In genomic region chr4:113502476-113502875, GRCh38 we compare ENCODE assay signal across 20 cellular contexts.
A peak's percentile ranks its signal among the peaks of the same experiment; 100 is the strongest.
DNase-seq lines count a peak whose midpoint lies in the region; ATAC-seq and TF ChIP-seq lines count a peak whose summit lies in the region.
"Had no signal": no experiment of that assay in that cellular context is flagged by ENCODE, and none has a peak within 500 bp of the region (broad histone marks: within the 10 kb centered on the region; RNA-seq: fewer than 3 reads in every experiment).

No MANE protein-coding gene starts in this region.

- 97 to 98% methylated on average over 1 of the region's 1 CpG for WGBS in body of pancreas, 2 donors
- 49 to 70% methylated on average over 1 of the region's 1 CpG for WGBS in tibial nerve, 2 donors

- H3K27me3 ChIP-seq in left ventricle myocardium inferior (ENCODE audit: low read depth) (no peaks in the 10 kb centered on the region), body of pancreas (no peaks in the 10 kb centered on the region), tibial nerve (no peaks in the 10 kb centered on the region)
- H3K27me3 ChIP-seq: ovary, vagina had no signal

- H3K4me3 ChIP-seq in left ventricle myocardium inferior (no peak overlapping the region), fibroblast of villous mesenchyme (ENCODE audit: low read depth, low read length) (no peak overlapping the region), body of pancreas (no peak overlapping the region), tibial nerve (no peak overlapping the region)
- H3K4me3 ChIP-seq: ovary, vagina had no signal

- TF ChIP-seq POLR2A in body of pancreas (IDR thresholded peaks at IDR 0.05) (no peak), tibial nerve (IDR thresholded peaks at IDR 0.05) (no peak)

- H3K36me3 ChIP-seq in left ventricle myocardium inferior, result peaks cover 17% of the 10 kb centered on the region
- no peaks in the 10 kb centered on the region for H3K36me3 ChIP-seq in body of pancreas (replicated peaks in 1 of 2; ENCODE audit: insufficient read depth in 1 of 2, low read depth in 2 of 2)
- peaks cover 2 to 18% (median 2%) of the 10 kb centered on the region in 3 donors for H3K36me3 ChIP-seq in tibial nerve
- H3K36me3 ChIP-seq: ovary had no signal

- no peaks in the 10 kb centered on the region for H3K9me3 Mint-ChIP-seq in stimulated activated effector memory CD8-positive, alpha-beta T cell treated with anti-CD3 and anti-CD28 coated beads, Interleukin-12 subunit alpha, Interleukin-12 subunit beta, amount 100 ng/mL, for 72 hours
- H3K9me3 Mint-ChIP-seq: activated CD4-positive, alpha-beta memory T cell treated with anti-CD3 and anti-CD28 coated beads, Interleukin-2, amount 10 ng/mL, durations not matched to agents 7 days and 5 days; activated naive CD8-positive, alpha-beta T cell treated with anti-CD3 and anti-CD28 coated beads, Interleukin-2, amount 50 U/mL, for 24 hours; activated T-helper 1 cell treated with anti-CD3 and anti-CD28 coated beads, Interleukin-12 subunit alpha, Interleukin-12 subunit beta, Interleukin-2, Interleukin-4 antibody, amounts not matched to agents 30 ng/mL and 10 ng/mL and 1 ng/mL, durations not matched to agents 14 hours and 24 hours and 36 hours; central memory CD8-positive, alpha-beta T cell had no signal

- H3K9me3 ChIP-seq in left ventricle myocardium inferior (replicated peaks), result no peaks in the 10 kb centered on the region
- H3K9me3 ChIP-seq in body of pancreas, result no peaks in the 10 kb centered on the region
- no peaks in the 10 kb centered on the region for H3K9me3 ChIP-seq in tibial nerve
- H3K9me3 ChIP-seq: ovary, vagina had no signal

- peaks cover 74% of the 10 kb centered on the region for H3K4me1 ChIP-seq in left ventricle myocardium inferior
- peaks cover 16% of the 10 kb centered on the region for H3K4me1 ChIP-seq in body of pancreas
- H3K4me1 ChIP-seq in tibial nerve, result no peaks in the 10 kb centered on the region
- H3K4me1 ChIP-seq: vagina had no signal

- H3K36me3 Mint-ChIP-seq in stimulated activated effector memory CD8-positive, alpha-beta T cell treated with anti-CD3 and anti-CD28 coated beads, Interleukin-12 subunit alpha, Interleukin-12 subunit beta, amount 100 ng/mL, for 72 hours, result peaks cover 79% of the 10 kb centered on the region

- H3K4me3 Mint-ChIP-seq in stimulated activated effector memory CD8-positive, alpha-beta T cell treated with anti-CD3 and anti-CD28 coated beads, Interleukin-12 subunit alpha, Interleukin-12 subunit beta, amount 100 ng/mL, for 72 hours, result no peak overlapping the region
- H3K4me3 Mint-ChIP-seq: activated CD4-positive, alpha-beta memory T cell treated with anti-CD3 and anti-CD28 coated beads, Interleukin-2, amount 10 ng/mL, durations not matched to agents 7 days and 5 days; activated naive CD8-positive, alpha-beta T cell treated with anti-CD3 and anti-CD28 coated beads, Interleukin-2, amount 50 U/mL, for 24 hours; activated T-helper 1 cell treated with anti-CD3 and anti-CD28 coated beads, Interleukin-12 subunit alpha, Interleukin-12 subunit beta, Interleukin-2, Interleukin-4 antibody, amounts not matched to agents 30 ng/mL and 10 ng/mL and 1 ng/mL, durations not matched to agents 14 hours and 24 hours and 36 hours; central memory CD8-positive, alpha-beta T cell had no signal

- no peaks in the 10 kb centered on the region for H3K4me1 Mint-ChIP-seq in stimulated activated effector memory CD8-positive, alpha-beta T cell treated with anti-CD3 and anti-CD28 coated beads, Interleukin-12 subunit alpha, Interleukin-12 subunit beta, amount 100 ng/mL, for 72 hours
- H3K4me1 Mint-ChIP-seq: activated CD4-positive, alpha-beta memory T cell treated with anti-CD3 and anti-CD28 coated beads, Interleukin-2, amount 10 ng/mL, durations not matched to agents 7 days and 5 days; activated naive CD8-positive, alpha-beta T cell treated with anti-CD3 and anti-CD28 coated beads, Interleukin-2, amount 50 U/mL, for 24 hours; central memory CD8-positive, alpha-beta T cell had no signal

- TF ChIP-seq EP300 in tibial nerve (IDR thresholded peaks at IDR 0.05), result no peak

- ATAC-seq in Right ventricle myocardium superior (ENCODE audit: poor library complexity) (no peak), body of pancreas (no peak)
- ATAC-seq in stimulated activated effector memory CD8-positive, alpha-beta T cell treated with anti-CD3 and anti-CD28 coated beads, Interleukin-12 subunit alpha, Interleukin-12 subunit beta, amount 100 ng/mL, for 72 hours, result no peak
- ATAC-seq: activated naive CD8-positive, alpha-beta T cell treated with anti-CD3 and anti-CD28 coated beads, Interleukin-2, amount 50 U/mL, for 24 hours; SK-N-SH treated with all-trans-retinoic acid at 6 μM for 48 hours; stimulated activated naive CD8-positive, alpha-beta T cell treated with anti-CD3 and anti-CD28 coated beads, Interleukin-15, Interleukin-2, amounts not matched to agents 100 U/mL and 50 U/mL, for 24 hours had no signal

- TF ChIP-seq CTCF in left ventricle myocardium inferior (IDR thresholded peaks at IDR 0.05; ENCODE audit: borderline replicate concordance), result no peak
- no peak for TF ChIP-seq CTCF in fibroblast of villous mesenchyme (IDR thresholded peaks at IDR 0.05; ENCODE audit: insufficient read depth, low read depth, low read length)
- no peak for TF ChIP-seq CTCF in body of pancreas (IDR thresholded peaks at IDR 0.05)
- TF ChIP-seq CTCF in tibial nerve (IDR thresholded peaks at IDR 0.05), result no peak

- peak overlapping the region; percentile 23 for H3K27ac Mint-ChIP-seq in stimulated activated effector memory CD8-positive, alpha-beta T cell treated with anti-CD3 and anti-CD28 coated beads, Interleukin-12 subunit alpha, Interleukin-12 subunit beta, amount 100 ng/mL, for 72 hours
- H3K27ac Mint-ChIP-seq: activated CD4-positive, alpha-beta memory T cell treated with anti-CD3 and anti-CD28 coated beads, Interleukin-2, amount 10 ng/mL, durations not matched to agents 7 days and 5 days; activated naive CD8-positive, alpha-beta T cell treated with anti-CD3 and anti-CD28 coated beads, Interleukin-2, amount 50 U/mL, for 24 hours; activated T-helper 1 cell treated with anti-CD3 and anti-CD28 coated beads, Interleukin-12 subunit alpha, Interleukin-12 subunit beta, Interleukin-2, Interleukin-4 antibody, amounts not matched to agents 30 ng/mL and 10 ng/mL and 1 ng/mL, durations not matched to agents 14 hours and 24 hours and 36 hours had no signal

- no peak for DNase-seq in left ventricle myocardium inferior
- DNase-seq in Right ventricle myocardium superior, result no peak
- DNase-seq in SK-MEL-5 (ENCODE audit: low read depth, low spot score), result peak; percentile 92
- peak; percentile 50 for DNase-seq in fibroblast of villous mesenchyme (ENCODE audit: low read depth)
- no peak for DNase-seq in stimulated activated effector memory CD8-positive, alpha-beta T cell treated with anti-CD3 and anti-CD28 coated beads, Interleukin-12 subunit alpha, Interleukin-12 subunit beta, amount 100 ng/mL, for 72 hours (ENCODE audit: low spot score in 2 of 2)
- DNase-seq in body of pancreas, result no peak
- no peak for DNase-seq in tibial nerve (ENCODE audit: low spot score in 2 of 2)
- no peak for DNase-seq in posterior vena cava (ENCODE audit: low spot score)
- DNase-seq: activated CD4-positive, alpha-beta memory T cell treated with anti-CD3 and anti-CD28 coated beads, Interleukin-2, amount 10 ng/mL, durations not matched to agents 7 days and 5 days; activated naive CD8-positive, alpha-beta T cell treated with anti-CD3 and anti-CD28 coated beads, Interleukin-2, amount 50 U/mL, for 24 hours; left ventricle myocardium superior; NCI-H1930; NCI-H524; ovary; stimulated activated CD4-positive, alpha-beta T cell treated with anti-CD3 and anti-CD28 coated beads, Interleukin-12 subunit alpha, Interleukin-12 subunit beta, amount 100 ng/mL, for 4 hours; stimulated activated naive CD8-positive, alpha-beta T cell treated with anti-CD3 and anti-CD28 coated beads, Interleukin-15, Interleukin-2, amounts not matched to agents 100 U/mL and 50 U/mL, for 24 hours had no signal

- H3K27ac ChIP-seq in left ventricle myocardium inferior (replicated peaks) (peak overlapping the region; percentile 64), body of pancreas (no peak overlapping the region), tibial nerve (peak overlapping the region in 1 of 4 donors; percentile 71)
- H3K27ac ChIP-seq: ovary, vagina had no signal

- intact Hi-C loops in left ventricle myocardium inferior (cut with micrococcal nuclease), result no loop called here
- intact Hi-C loops in Right ventricle myocardium superior (cut with DNase I), result no loop called here
- intact Hi-C loops in body of pancreas (cut with DNase I), result no loop called here
- intact Hi-C loops in posterior vena cava (cut with DNase I), result no loop called here

- in situ Hi-C loops in SK-MEL-5 (cut with HindIII; ENCODE audit: low pct_unique_long_range_greater_than_20kb, low sequenced_read_pairs), result no loop called here

Comparison
In these comparisons a context has a peak if more than half of its experiments do, and no peak if none do; other contexts are left out.
1. DNase-seq: peak in SK-MEL-5 (single experiment) and fibroblast of villous mesenchyme (single experiment); none in left ventricle myocardium inferior (single experiment), Right ventricle myocardium superior (single experiment), stimulated activated effector memory CD8-positive, alpha-beta T cell treated with anti-CD3 and anti-CD28 coated beads, Interleukin-12 subunit alpha, Interleukin-12 subunit beta, amount 100 ng/mL, for 72 hours (0 of 2), body of pancreas (0 of 4), tibial nerve (0 of 2) and posterior vena cava (single experiment).